ENCODE assay signal across 6 cellular contexts in the genomic region with DNA sequence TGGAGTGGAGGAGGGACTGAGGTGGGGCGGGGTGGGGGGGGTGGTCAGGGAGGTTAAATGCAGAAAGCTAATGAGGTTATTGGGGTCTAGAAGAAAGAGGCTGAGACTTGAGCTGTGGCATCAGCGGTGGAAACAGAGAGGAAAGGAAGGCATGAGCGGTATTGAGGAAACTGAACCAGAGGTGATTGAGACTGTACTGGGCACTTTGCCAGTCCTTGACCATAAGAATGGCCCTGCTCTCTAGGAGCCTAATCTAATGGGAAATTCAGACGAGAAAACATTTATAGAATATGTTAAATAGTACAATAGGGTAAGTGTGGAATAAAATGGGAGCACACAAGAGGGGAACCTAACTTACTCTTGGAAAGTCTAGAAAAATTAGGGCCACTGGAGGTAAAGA.
"Had no signal": no experiment of that assay in that cellular context is flagged by ENCODE, and none has a peak within 500 bp of the region (broad histone marks: within the 10 kb centered on the region; RNA-seq: fewer than 3 reads in every experiment).

No MANE protein-coding gene starts in this region.

- ATAC-seq: HepG2 had no signal

- DNase-seq: GM23248, GOT3, H7, HCEC 1CT, KBM-7 had no signal
